ENCODE assay signal across 12 cellular contexts in the genomic region with DNA sequence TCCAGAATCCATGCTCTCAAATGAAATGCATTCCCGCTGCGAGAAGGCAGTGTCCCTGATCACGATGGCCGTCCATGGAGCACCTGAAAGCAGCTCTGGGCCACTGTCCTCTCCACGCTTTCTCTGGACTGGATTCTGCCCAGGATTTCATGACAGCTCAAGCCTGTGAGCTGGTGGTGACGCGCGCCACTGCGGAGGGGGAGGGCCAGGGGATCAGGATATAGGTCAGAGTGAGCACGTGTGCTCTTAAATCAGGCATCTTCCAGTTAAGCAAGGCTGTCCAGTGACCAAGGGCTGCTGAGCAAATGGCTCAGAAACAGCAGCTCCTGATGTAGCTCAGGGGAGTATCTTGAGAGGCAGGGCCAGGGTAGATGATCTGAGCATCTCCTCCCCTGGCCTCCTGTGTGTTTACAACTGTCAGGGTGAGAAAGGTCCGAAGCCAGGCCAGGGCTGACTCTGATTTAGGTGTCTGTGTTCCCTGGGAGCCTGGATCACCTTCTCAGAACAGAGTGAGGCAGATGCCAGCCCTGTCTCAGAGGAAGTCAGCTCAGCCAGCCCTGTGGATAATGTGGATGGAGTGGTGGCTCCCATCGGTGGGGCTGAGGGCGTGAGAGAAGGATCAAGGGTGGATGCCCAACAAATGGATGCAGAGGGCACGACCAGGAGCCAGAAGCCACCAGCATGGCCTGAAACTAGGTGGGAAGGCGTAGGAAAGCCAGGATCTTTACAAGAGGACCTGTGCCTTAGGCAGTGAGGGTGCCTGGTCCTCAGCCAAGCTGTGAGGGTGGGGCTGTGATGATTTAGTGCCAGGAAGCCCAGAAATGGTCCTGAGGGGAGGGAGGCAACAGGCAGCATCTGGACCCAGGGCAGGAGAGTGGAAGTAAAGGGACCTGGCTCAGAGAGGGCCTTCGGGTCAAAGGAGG. TPM values are rescaled to one million over a fixed set of nuclear protein-coding genes. Genes with fewer than 3 reads are reported as not detected.
DNase-seq lines count a peak whose midpoint lies in the region; ATAC-seq, FAIRE-seq and TF ChIP-seq lines count a peak whose summit lies in the region.
"Had no signal": no experiment of that assay in that cellular context is flagged by ENCODE, and none has a peak within 500 bp of the region (broad histone marks: within the 10 kb centered on the region; RNA-seq: fewer than 3 reads in every experiment).

No MANE protein-coding gene starts in this region.

- intact Hi-C loops in adrenal gland (cut with DNase I) (no loop called here), A673 (cut with micrococcal nuclease; ENCODE audit: unreplicated experiment) (loop anchor here (10.0 kb wide), 1 partner anchor 145 kb away; no protein-coding TSS in a partner anchor)

- H3K27ac Mint-ChIP-seq in stimulated activated naive B cell treated with anti-CD40 and anti-IgM and Interleukin-4, amounts not matched to agents 10 μg/mL and 1 μg/mL and 100 μg/mL, for 72 hours: peak overlapping the region; percentile 92

- dilution Hi-C loops in keratinocyte (cut with MboI; ENCODE audit: extremely low pct_ligation_motif_present, low sequenced_read_pairs): no loop called here

- no peak for FAIRE-seq in keratinocyte (lab: Jason Lieb, UNC)
- FAIRE-seq: A204.1, pancreas had no signal

- H3K4me3 ChIP-seq in adrenal gland (no peak overlapping the region), keratinocyte (ENCODE audit: control insufficient read depth in 2 of 3, extremely low read depth in 1 of 3, insufficient read depth in 2 of 3, low read depth in 1 of 3, low read length in 3 of 3) (no peak overlapping the region), A673 (ENCODE audit: low read depth, low read length, poor library complexity, severe bottlenecking) (no peak overlapping the region)
- H3K4me3 ChIP-seq: pancreas, tibial artery had no signal

- H3K27me3 ChIP-seq in adrenal gland: no peaks in the 10 kb centered on the region
- H3K27me3 ChIP-seq in keratinocyte (ENCODE audit: control insufficient read depth, extremely low read depth, insufficient read depth, low read length): no peaks in the 10 kb centered on the region
- no peaks in the 10 kb centered on the region for H3K27me3 ChIP-seq in A673 (replicated peaks; ENCODE audit: insufficient read depth, low read depth, low read length, poor library complexity)
- H3K27me3 ChIP-seq: pancreas, tibial artery had no signal

- peaks cover 33 to 46% of the 10 kb centered on the region in 2 donors for H3K4me1 Mint-ChIP-seq in stimulated activated naive B cell treated with anti-CD40 and anti-IgM and Interleukin-4, amounts not matched to agents 10 μg/mL and 1 μg/mL and 100 μg/mL, for 72 hours

- peak overlapping the region; percentile 24 for H3K9ac ChIP-seq in keratinocyte (ENCODE audit: control insufficient read depth, extremely low read depth, insufficient read depth, low read length)

- peak overlapping the region; percentile 41 to 54 for H3K4me3 Mint-ChIP-seq in stimulated activated naive B cell treated with anti-CD40 and anti-IgM and Interleukin-4, amounts not matched to agents 10 μg/mL and 1 μg/mL and 100 μg/mL, for 72 hours

- H2AFZ ChIP-seq in keratinocyte (ENCODE audit: control insufficient read depth, low read length): no peak overlapping the region

- no peaks in the 10 kb centered on the region for H3K9me3 Mint-ChIP-seq in stimulated activated naive B cell treated with anti-CD40 and anti-IgM and Interleukin-4, amounts not matched to agents 10 μg/mL and 1 μg/mL and 100 μg/mL, for 72 hours

- no peaks in the 10 kb centered on the region for H3K27me3 Mint-ChIP-seq in stimulated activated naive B cell treated with anti-CD40 and anti-IgM and Interleukin-4, amounts not matched to agents 10 μg/mL and 1 μg/mL and 100 μg/mL, for 72 hours

- ATAC-seq in stimulated activated naive B cell treated with anti-CD40 and anti-IgM and Interleukin-4, amounts not matched to agents 10 μg/mL and 1 μg/mL and 100 μg/mL, for 72 hours (replicated peaks): no peak
- no peak for ATAC-seq in GM21619 (IDR thresholded peaks at IDR 0.05; ENCODE audit: unreplicated experiment)

- DNase-seq in NCI-H1092 treated with DMSO at 0.1 percent for 48 hours (lab: John Stamatoyannopoulos, UW) (peak; percentile 31), NCI-H1092 (lab: John Stamatoyannopoulos, UW) (no peak), adrenal gland (peak; percentile 84 to 97 (median 92)), keratinocyte (ENCODE audit: low read depth, low spot score) (no peak), A673 (ENCODE audit: low spot score) (no peak), mucosa of gallbladder (ENCODE audit: low spot score) (no peak)
- DNase-seq in stimulated activated naive B cell treated with anti-CD40 and anti-IgM and Interleukin-4, amounts not matched to agents 10 μg/mL and 1 μg/mL and 100 μg/mL, for 72 hours: no peak
- DNase-seq: NCI-H446 treated with DMSO at 0.1 percent for 48 hours, pancreas had no signal

- H3K79me2 ChIP-seq in keratinocyte (ENCODE audit: control insufficient read depth, insufficient read depth, low read length): peaks cover 95% of the 10 kb centered on the region

- peaks cover 7 to 21% of the 10 kb centered on the region in 2 donors for H3K4me1 ChIP-seq in adrenal gland (replicated peaks in 1 of 2)
- H3K4me1 ChIP-seq in keratinocyte (ENCODE audit: control insufficient read depth, extremely low read depth, insufficient read depth, low read length): peaks cover 14% of the 10 kb centered on the region
- no peaks in the 10 kb centered on the region for H3K4me1 ChIP-seq in A673 (ENCODE audit: insufficient read depth, low read length, poor library complexity, severe bottlenecking)
- H3K4me1 ChIP-seq: pancreas had no signal

- peak; percentile 41 to 54 for TF ChIP-seq POLR2A in adrenal gland (IDR thresholded peaks at IDR 0.05)

- no peak overlapping the region for H3K4me2 ChIP-seq in keratinocyte (ENCODE audit: control insufficient read depth, extremely low read depth, insufficient read depth, low read depth, low read length)

- CTCF ChIA-PET in A673 (lab: Charles Lee): no interaction called here

- H4K20me1 ChIP-seq in keratinocyte (ENCODE audit: control insufficient read depth, extremely low read depth, insufficient read depth, low read length): peaks cover 17% of the 10 kb centered on the region

- H3K36me3 ChIP-seq in adrenal gland (replicated peaks in 1 of 2) (peaks cover 0 to 17% of the 10 kb centered on the region in 2 donors), keratinocyte (ENCODE audit: control insufficient read depth in 2 of 2, extremely low read depth in 1 of 2, insufficient read depth in 2 of 2, low read length in 2 of 2) (peaks cover 33 to 55% of the 10 kb centered on the region in 2 experiments), A673 (ENCODE audit: insufficient read depth, low read length, poor library complexity, severe bottlenecking) (peaks cover 29% of the 10 kb centered on the region)

- BruUV-seq in A673 (replicated peaks; lab: Mats Ljungman, UMichigan): no TSS peak

- H3K9me3 ChIP-seq in adrenal gland (replicated peaks in 1 of 3): no peaks in the 10 kb centered on the region
- no peaks in the 10 kb centered on the region for H3K9me3 ChIP-seq in keratinocyte (ENCODE audit: control insufficient read depth, low read depth, low read length)
- no peaks in the 10 kb centered on the region for H3K9me3 ChIP-seq in A673 (ENCODE audit: low read depth, low read length, poor library complexity, severe bottlenecking)
- H3K9me3 ChIP-seq: pancreas, tibial artery had no signal

- POLR2A ChIA-PET in A673 (lab: Charles Lee; ENCODE audit: low non-redundant PET): no interaction called here

- H3K36me3 Mint-ChIP-seq in stimulated activated naive B cell treated with anti-CD40 and anti-IgM and Interleukin-4, amounts not matched to agents 10 μg/mL and 1 μg/mL and 100 μg/mL, for 72 hours: peaks cover 51 to 74% of the 10 kb centered on the region in 2 donors

- peak overlapping the region; percentile 24 to 83 (median 53) for H3K27ac ChIP-seq in adrenal gland
- H3K27ac ChIP-seq in keratinocyte (ENCODE audit: control insufficient read depth, insufficient read depth, low read length): peak overlapping the region; percentile 53
- H3K27ac ChIP-seq in A673 (ENCODE audit: low read depth, low read length, poor library complexity, severe bottlenecking): no peak overlapping the region
- H3K27ac ChIP-seq: pancreas, tibial artery had no signal

- H3K9me1 ChIP-seq in keratinocyte (ENCODE audit: control insufficient read depth, extremely low read depth, insufficient read depth, low read length): peaks cover 12% of the 10 kb centered on the region

- TF ChIP-seq CTCF in adrenal gland (IDR thresholded peaks at IDR 0.05): no peak
- TF ChIP-seq CTCF in keratinocyte (optimal IDR thresholded peaks at IDR 0.05 in 1 of 3, IDR thresholded peaks at IDR 0.05 in 1 of 3, conservative IDR thresholded peaks at IDR 0.05 in 1 of 3; ENCODE audit: extremely low read depth in 1 of 3, insufficient read depth in 2 of 3, low read length in 3 of 3): no peak
- TF ChIP-seq CTCF in A673 (conservative IDR thresholded peaks at IDR 0.05; ENCODE audit: low read depth, low read length): no peak

- 48 to 60% (median 54%) methylated on average over 11 to 16 of the region's 16 CpGs for WGBS in adrenal gland, 4 donors

RNA-seq across cellular contexts. Expression of a gene that starts 55.3 kb away (rescaled TPM):
- total RNA-seq in adrenal gland (10 to 100 TPM; 10.8 to 33.6 (median 24.3) TPM), A673 (2021) (55.2 and 62.1 TPM in 2 replicates), mucosa of gallbladder (18.6 TPM)
- polyA plus RNA-seq in adrenal gland (10 to 100 TPM in 1 of 3 donors, 1 to 10 TPM in 2; 6.6 to 16.0 (median 8.6) TPM), keratinocyte (14.4 to 47.6 TPM (median 28.2 TPM) in 3 replicates)
- 89.5 TPM for polyA plus RNA-seq in keratinocyte (2011; ENCODE audit: low read depth)
- 26.6 and 31.6 TPM in 2 replicates for polyA plus RNA-seq in keratinocyte (2011; cell fraction: cytosol; rRNA removed)
- 24.7 and 26.1 TPM in 2 replicates for polyA plus RNA-seq in keratinocyte (2011; cell fraction: nucleus; rRNA removed)
- polyA plus RNA-seq in keratinocyte (2012; ENCODE audit: low replicate concordance): 21.3 and 54.2 TPM in 2 replicates
- 24.4 to 89.6 TPM (median 26.2 TPM) in 3 replicates for polyA minus RNA-seq in keratinocyte
- 32.6 TPM for polyA minus RNA-seq in keratinocyte (2011; cell fraction: cytosol; rRNA and poly(A)+ RNA removed)
- 14.0 and 17.8 TPM in 2 replicates for polyA minus RNA-seq in keratinocyte (2011; cell fraction: nucleus; rRNA and poly(A)+ RNA removed)

Comparison
In these comparisons a context has a peak if more than half of its experiments do, and no peak if none do; other contexts are left out.
1. DNase-seq: peak in NCI-H1092 treated with DMSO at 0.1 percent for 48 hours (single experiment) and adrenal gland (7 of 7); none in NCI-H1092 (single experiment), keratinocyte (single experiment), stimulated activated naive B cell treated with anti-CD40 and anti-IgM and Interleukin-4, amounts not matched to agents 10 μg/mL and 1 μg/mL and 100 μg/mL, for 72 hours (single experiment), A673 (single experiment) and mucosa of gallbladder (single experiment).